In genomic region chr3:45756055-45756454, GRCh38 we compare ENCODE assay signal across 20 cellular contexts. TPM values are rescaled to one million over a fixed set of nuclear protein-coding genes. Genes with fewer than 3 reads are reported as not detected.
DNase-seq lines count a peak whose midpoint lies in the region; ATAC-seq and TF ChIP-seq lines count a peak whose summit lies in the region.
"Had no signal": no experiment of that assay in that cellular context is flagged by ENCODE, and none has a peak within 500 bp of the region (broad histone marks: within the 10 kb centered on the region; RNA-seq: fewer than 3 reads in every experiment).

No MANE protein-coding gene starts in this region.

- TF ChIP-seq EP300 in esophagus muscularis mucosa (IDR thresholded peaks at IDR 0.05): no peak

- no peaks in the 10 kb centered on the region for H3F3A ChIP-seq in smooth muscle cell (ENCODE audit: low read depth)

- H2AFZ ChIP-seq in smooth muscle cell (ENCODE audit: low read depth): no peak overlapping the region
- H2AFZ ChIP-seq: GM23248 had no signal

- DNase-seq in right atrium auricular region (ENCODE audit: low spot score) (peak; percentile 18), Right ventricle myocardium superior (no peak), esophagus muscularis mucosa (ENCODE audit: extremely low spot score) (peak; percentile 66), mucosa of gallbladder (ENCODE audit: low spot score) (peak; percentile 1), smooth muscle cell (lab: John Stamatoyannopoulos, UW; ENCODE audit: unreplicated experiment) (no peak)
- DNase-seq: C1 segment of cervical spinal cord; Calu3; CD4-positive, alpha-beta memory T cell; COR-L47; DMS53; DMS79 treated with DMSO at 0.1 percent for 48 hours; GM23248; H7; HCEC 1CT had no signal

- H3K27me3 ChIP-seq in right atrium auricular region (no peaks in the 10 kb centered on the region), esophagus muscularis mucosa (peaks cover 0 to 3% (median 0%) of the 10 kb centered on the region in 4 donors), smooth muscle cell (ENCODE audit: low read depth) (no peaks in the 10 kb centered on the region)

- H3K4me1 ChIP-seq in right atrium auricular region (no peaks in the 10 kb centered on the region), esophagus muscularis mucosa (no peaks in the 10 kb centered on the region), smooth muscle cell (ENCODE audit: low read depth) (no peaks in the 10 kb centered on the region)

- no peak overlapping the region for H3K4me3 ChIP-seq in right atrium auricular region
- H3K4me3 ChIP-seq in esophagus muscularis mucosa: no peak overlapping the region
- H3K4me3 ChIP-seq in smooth muscle cell: no peak overlapping the region
- H3K4me3 ChIP-seq: GM23248 had no signal

- TF ChIP-seq CTCF in right atrium auricular region (IDR thresholded peaks at IDR 0.05) (no peak), esophagus muscularis mucosa (IDR thresholded peaks at IDR 0.05) (no peak), smooth muscle cell (IDR thresholded peaks at IDR 0.05; ENCODE audit: borderline replicate concordance, insufficient read depth, poor library complexity, severe bottlenecking) (no peak)

- H3K36me3 ChIP-seq in right atrium auricular region (no peaks in the 10 kb centered on the region), esophagus muscularis mucosa (no peaks in the 10 kb centered on the region), smooth muscle cell (ENCODE audit: low read depth) (no peaks in the 10 kb centered on the region)

- H3K27ac ChIP-seq in right atrium auricular region (no peak overlapping the region), esophagus muscularis mucosa (replicated peaks in 1 of 4) (no peak overlapping the region), smooth muscle cell (ENCODE audit: low read depth) (no peak overlapping the region)
- H3K27ac ChIP-seq: GM23248 had no signal

- no peak overlapping the region for H3K9ac ChIP-seq in smooth muscle cell (ENCODE audit: low read depth)
- H3K9ac ChIP-seq: GM23248 had no signal

- no peaks in the 10 kb centered on the region for H3K79me2 ChIP-seq in smooth muscle cell (ENCODE audit: low read depth)

- ATAC-seq in Right ventricle myocardium superior (ENCODE audit: poor library complexity) (no peak), GM18498 (IDR thresholded peaks at IDR 0.05; ENCODE audit: unreplicated experiment) (no peak)

- no peak overlapping the region for H3K4me2 ChIP-seq in smooth muscle cell

- H4K20me1 ChIP-seq in smooth muscle cell (ENCODE audit: low read depth): no peaks in the 10 kb centered on the region

- intact Hi-C loops in Right ventricle myocardium superior (cut with DNase I) (no loop called here), esophagus muscularis mucosa (cut with DNase I) (no loop called here)

- TF ChIP-seq POLR2A in esophagus muscularis mucosa (IDR thresholded peaks at IDR 0.05; ENCODE audit: low read depth): no peak

- WGBS in esophagus muscularis mucosa: 89% methylated on average over 6 of the region's 6 CpGs
- WGBS in smooth muscle cell (ENCODE audit: low lambda C conversion rate): 89% methylated on average over 6 of the region's 6 CpGs

- no peaks in the 10 kb centered on the region for H3K9me3 ChIP-seq in right atrium auricular region
- no peaks in the 10 kb centered on the region for H3K9me3 ChIP-seq in esophagus muscularis mucosa
- no peaks in the 10 kb centered on the region for H3K9me3 ChIP-seq in smooth muscle cell (replicated peaks; ENCODE audit: low read depth)

RNA-seq across cellular contexts. Expression of gene SLC6A20, which starts 40.3 kb away (rescaled TPM):
- total RNA-seq in right atrium auricular region (not detected), Right ventricle myocardium superior (not detected), esophagus muscularis mucosa (under 1 TPM in 3 of 4 donors, not detected in 1; 0.19 to 0.33 (median 0.29) TPM), mucosa of gallbladder (55.4 TPM), smooth muscle cell (0.36 and 0.49 TPM in 2 replicates)
- polyA plus RNA-seq in smooth muscle cell: 0.10 and 0.86 TPM in 2 replicates
- total RNA-seq: A172; A673; CD4-positive, alpha-beta memory T cell; Daoy; GM23248; H1 had no signal
- polyA plus RNA-seq: BJ, GM23248 had no signal

Comparison
In these comparisons a context has a peak if more than half of its experiments do, and no peak if none do; other contexts are left out.
1. DNase-seq: peak in right atrium auricular region (single experiment), esophagus muscularis mucosa (single experiment) and mucosa of gallbladder (single experiment); none in Right ventricle myocardium superior (single experiment) and smooth muscle cell (single experiment).
2. RNA of gene SLC6A20, which starts 40.3 kb away (total RNA-seq): 55.4 TPM in mucosa of gallbladder (single experiment); 0.36 to 0.49 TPM in smooth muscle cell, 0.19 to 0.33 TPM in esophagus muscularis mucosa, not detected in right atrium auricular region and not detected in Right ventricle myocardium superior (single experiment); every median in the first group is over 10 times any median in the second.